ENCODE assay signal across 20 cellular contexts in the genomic region with DNA sequence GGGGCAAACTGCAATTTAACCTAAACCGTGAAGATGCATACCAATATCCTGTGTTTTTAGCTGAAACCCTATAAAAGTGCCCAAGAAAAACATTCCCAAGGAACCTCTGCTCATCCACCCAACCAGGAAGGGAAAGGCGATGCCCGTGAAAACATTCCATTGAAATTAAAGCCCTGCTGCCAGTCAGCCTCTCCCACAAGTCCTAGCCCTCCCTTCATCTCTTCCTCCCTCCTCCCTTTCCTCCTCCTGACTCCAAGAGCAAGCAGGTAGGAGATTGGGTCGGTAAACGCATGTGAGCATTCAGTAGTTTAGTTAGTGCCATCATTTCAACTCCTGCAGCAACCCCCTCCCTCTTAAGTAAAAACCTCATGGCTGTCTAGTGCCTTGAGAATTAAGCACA.
"Had no signal": no experiment of that assay in that cellular context is flagged by ENCODE, and none has a peak within 500 bp of the region (broad histone marks: within the 10 kb centered on the region; RNA-seq: fewer than 3 reads in every experiment).

No MANE protein-coding gene starts in this region.

- H3K36me3 Mint-ChIP-seq: activated naive CD4-positive, alpha-beta T cell treated with anti-CD3 and anti-CD28 coated beads, Interleukin-2, amount 50 U/mL, for 24 hours had no signal

- ATAC-seq: activated T-cell treated with anti-CD3 and anti-CD28 coated beads, Interleukin-2, amount 50 U/mL, for 4 hours; gastroesophageal sphincter; lower lobe of right lung; pancreas had no signal

- DNase-seq: activated CD4-positive, alpha-beta memory T cell treated with anti-CD3 and anti-CD28 coated beads, Interleukin-2, amount 10 ng/mL, durations not matched to agents 7 days and 5 days; activated CD4-positive, alpha-beta T cell treated with anti-CD3 and anti-CD28 coated beads for 4 hours; activated effector memory CD4-positive, alpha-beta T cell treated with anti-CD3 and anti-CD28 coated beads, Interleukin-2, amount 50 U/mL, for 16 hours; activated T-cell treated with anti-CD3 and anti-CD28 coated beads, Interleukin-2, amount 50 U/mL, for 4 hours; adrenal gland; lower lobe of right lung; midbrain; pancreas; retina; stimulated activated CD4-positive, alpha-beta T cell treated with anti-CD3 and anti-CD28 coated beads, Interleukin-4, amount 100 ng/mL, for 24 hours; stimulated activated naive CD4-positive, alpha-beta T cell; substantia nigra; transverse colon; WERI-Rb-1 had no signal

- H3K4me3 Mint-ChIP-seq: activated CD4-positive, alpha-beta memory T cell treated with anti-CD3 and anti-CD28 coated beads, Interleukin-2, amount 10 ng/mL, durations not matched to agents 7 days and 5 days; activated naive CD4-positive, alpha-beta T cell treated with anti-CD3 and anti-CD28 coated beads, Interleukin-2, amount 50 U/mL, for 24 hours; activated T-cell treated with anti-CD3 and anti-CD28 coated beads, Interleukin-2, amount 50 U/mL, for 4 hours; T-helper 1 cell treated with Interleukin-12 subunit alpha and Interleukin-12 subunit beta and Interleukin-4 antibody, amounts not matched to agents 30 μg/mL and 1 μg/mL, for 36 hours had no signal

- H3K27ac ChIP-seq: adrenal gland, cardiac muscle cell, gastroesophageal sphincter, lower lobe of right lung, pancreas, transverse colon, WERI-Rb-1 had no signal

- H3K4me1 Mint-ChIP-seq: activated naive CD4-positive, alpha-beta T cell treated with anti-CD3 and anti-CD28 coated beads, Interleukin-2, amount 50 U/mL, for 24 hours had no signal

- H3K9me3 ChIP-seq: adrenal gland, gastroesophageal sphincter, lower lobe of right lung, pancreas, transverse colon had no signal

- H3K36me3 ChIP-seq: adrenal gland, cardiac muscle cell, gastroesophageal sphincter, lower lobe of right lung, pancreas, transverse colon, WERI-Rb-1 had no signal

- H3K9me3 Mint-ChIP-seq: activated CD4-positive, alpha-beta memory T cell treated with anti-CD3 and anti-CD28 coated beads, Interleukin-2, amount 10 ng/mL, durations not matched to agents 7 days and 5 days; activated naive CD4-positive, alpha-beta T cell treated with anti-CD3 and anti-CD28 coated beads, Interleukin-2, amount 50 U/mL, for 24 hours; activated T-cell treated with anti-CD3 and anti-CD28 coated beads, Interleukin-2, amount 50 U/mL, for 4 hours; T-helper 1 cell treated with Interleukin-12 subunit alpha and Interleukin-12 subunit beta and Interleukin-4 antibody, amounts not matched to agents 30 μg/mL and 1 μg/mL, for 36 hours had no signal

- FAIRE-seq: endometrium, pancreas had no signal

- H3K4me3 ChIP-seq: adrenal gland, cardiac muscle cell, gastroesophageal sphincter, lower lobe of right lung, pancreas, skin epidermis, transverse colon had no signal

- H3K27ac Mint-ChIP-seq: activated CD4-positive, alpha-beta memory T cell treated with anti-CD3 and anti-CD28 coated beads, Interleukin-2, amount 10 ng/mL, durations not matched to agents 7 days and 5 days; activated naive CD4-positive, alpha-beta T cell treated with anti-CD3 and anti-CD28 coated beads, Interleukin-2, amount 50 U/mL, for 24 hours; T-helper 1 cell treated with Interleukin-12 subunit alpha and Interleukin-12 subunit beta and Interleukin-4 antibody, amounts not matched to agents 30 μg/mL and 1 μg/mL, for 36 hours had no signal

- H3K27me3 ChIP-seq: adrenal gland, cardiac muscle cell, gastroesophageal sphincter, pancreas, transverse colon had no signal
